ENCODE assay signal across 9 cellular contexts in the genomic region with DNA sequence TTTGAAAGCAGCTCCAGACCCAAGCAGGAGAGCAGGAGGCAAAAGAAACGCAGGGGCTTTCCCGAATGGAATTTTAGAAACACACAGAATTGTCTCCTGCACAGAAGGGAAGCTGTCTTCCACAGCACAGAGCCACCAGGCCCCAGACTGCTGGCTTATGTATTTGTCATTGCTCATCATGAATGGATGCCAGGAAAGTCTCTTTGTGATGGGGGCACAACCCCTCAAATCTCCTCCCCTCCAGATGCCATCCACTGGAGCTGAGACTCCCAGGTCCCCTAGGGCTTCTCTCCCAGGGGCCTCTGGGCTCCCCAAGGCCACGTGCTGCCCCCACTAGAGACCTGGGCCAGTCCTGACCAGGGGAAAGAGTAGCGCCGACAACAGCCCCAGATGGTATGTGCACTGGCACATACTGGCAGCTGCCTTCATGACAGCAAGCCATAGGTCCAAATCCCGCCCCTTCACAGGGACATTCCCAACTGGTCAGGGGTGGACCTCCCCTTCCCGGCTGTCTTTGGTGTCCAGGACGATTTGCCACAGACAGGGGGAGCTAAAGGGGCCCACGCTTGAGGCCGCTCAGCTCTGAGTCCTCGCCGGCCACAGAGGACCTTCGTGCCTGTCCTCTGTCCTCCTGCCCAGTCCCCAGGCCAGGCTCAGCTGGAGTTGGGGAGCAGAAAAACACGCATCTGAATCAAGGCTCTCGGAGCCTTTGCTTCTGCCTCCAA.
DNase-seq lines count a peak whose midpoint lies in the region; ATAC-seq and TF ChIP-seq lines count a peak whose summit lies in the region.
"Had no signal": no experiment of that assay in that cellular context is flagged by ENCODE, and none has a peak within 500 bp of the region (broad histone marks: within the 10 kb centered on the region; RNA-seq: fewer than 3 reads in every experiment).

No MANE protein-coding gene starts in this region.

- H3K9me3 ChIP-seq in body of pancreas (no peaks in the 10 kb centered on the region), thoracic aorta (no peaks in the 10 kb centered on the region), prostate gland (no peaks in the 10 kb centered on the region)

- TF ChIP-seq POLR2A in body of pancreas (IDR thresholded peaks at IDR 0.05) (no peak), prostate gland (IDR thresholded peaks at IDR 0.05) (no peak)

- 30 to 32% methylated on average over 10 to 15 of the region's 15 CpGs for WGBS in body of pancreas, 2 donors
- 35% methylated on average over 15 of the region's 15 CpGs for WGBS in prostate gland

- intact Hi-C loops in body of pancreas (cut with DNase I) (no loop called here), prostate gland (cut with DNase I) (loop anchor here (2.0 to 10.0 kb wide), 3 partner anchors 197 to 537 kb away; no protein-coding TSS in a partner anchor)

- H3K36me3 ChIP-seq in body of pancreas (replicated peaks in 1 of 2; ENCODE audit: insufficient read depth in 1 of 2, low read depth in 2 of 2) (no peaks in the 10 kb centered on the region), kidney epithelial cell (ENCODE audit: control insufficient read depth, insufficient read depth, low read length) (no peaks in the 10 kb centered on the region), thoracic aorta (no peaks in the 10 kb centered on the region), prostate gland (no peaks in the 10 kb centered on the region)

- ATAC-seq in body of pancreas: no peak
- no peak for ATAC-seq in thoracic aorta (ENCODE audit: insufficient number of reproducible peaks, low FRiP score, low read depth)

- no peak for DNase-seq in HFF-Myc (ENCODE audit: extremely low read depth, low read depth)
- peak in 3 of 4 donors; percentile 22 to 31 (median 28) for DNase-seq in body of pancreas
- no peak for DNase-seq in kidney epithelial cell (ENCODE audit: low read depth)
- no peak for DNase-seq in thoracic aorta (ENCODE audit: low spot score)
- no peak for DNase-seq in NCI-H1092 (lab: John Stamatoyannopoulos, UW)
- no peak for DNase-seq in central memory CD4-positive, alpha-beta T cell
- DNase-seq in prostate gland (ENCODE audit: low spot score): no peak
- DNase-seq: activated CD4-positive, CD25-positive, alpha-beta regulatory T cell; NCI-H2029 treated with DMSO at 0.1 percent for 48 hours had no signal

- no peak overlapping the region for H3K4me3 ChIP-seq in HFF-Myc (replicated peaks; ENCODE audit: low read depth, low read length)
- H3K4me3 ChIP-seq in body of pancreas: no peak overlapping the region
- no peak overlapping the region for H3K4me3 ChIP-seq in kidney epithelial cell (ENCODE audit: low read depth, low read length)
- H3K4me3 ChIP-seq in thoracic aorta: no peak overlapping the region
- no peak overlapping the region for H3K4me3 ChIP-seq in prostate gland

- H3K4me1 ChIP-seq in body of pancreas (peaks cover 32% of the 10 kb centered on the region), thoracic aorta (ENCODE audit: control insufficient read depth in 1 of 2, low read depth in 2 of 2) (peaks cover 21 to 34% of the 10 kb centered on the region in 2 donors), prostate gland (replicated peaks) (no peaks in the 10 kb centered on the region)

- TF ChIP-seq CTCF in HFF-Myc (IDR thresholded peaks at IDR 0.05; ENCODE audit: low read depth, low read length, missing control alignments) (peak; percentile 15), body of pancreas (IDR thresholded peaks at IDR 0.05) (peak in 2 of 7 experiments; percentile 8 to 9), kidney epithelial cell (IDR thresholded peaks at IDR 0.05; ENCODE audit: insufficient read depth, low read length, poor library complexity, severe bottlenecking) (peak; percentile 32), thoracic aorta (IDR thresholded peaks at IDR 0.05) (no peak), prostate gland (IDR thresholded peaks at IDR 0.05) (no peak)

- no peak overlapping the region for H3K27ac ChIP-seq in body of pancreas
- H3K27ac ChIP-seq in thoracic aorta: peak overlapping the region; percentile 41 to 55
- no peak overlapping the region for H3K27ac ChIP-seq in prostate gland

- no peaks in the 10 kb centered on the region for H3K27me3 ChIP-seq in body of pancreas
- H3K27me3 ChIP-seq in kidney epithelial cell (ENCODE audit: control insufficient read depth, insufficient read depth, low read length): no peaks in the 10 kb centered on the region
- no peaks in the 10 kb centered on the region for H3K27me3 ChIP-seq in thoracic aorta (replicated peaks; ENCODE audit: insufficient read depth)
- H3K27me3 ChIP-seq in prostate gland (replicated peaks; ENCODE audit: insufficient read depth): no peaks in the 10 kb centered on the region

Comparison
In these comparisons a context has a peak if more than half of its experiments do, and no peak if none do; other contexts are left out.
1. DNase-seq: peak in body of pancreas (3 of 4); none in HFF-Myc (single experiment), kidney epithelial cell (single experiment), thoracic aorta (single experiment), NCI-H1092 (single experiment), central memory CD4-positive, alpha-beta T cell (single experiment) and prostate gland (single experiment).
2. CTCF ChIP-seq: peak in HFF-Myc (single experiment) and kidney epithelial cell (single experiment); none in thoracic aorta (single experiment) and prostate gland (0 of 4).
3. H3K27ac ChIP-seq: peak in thoracic aorta (2 of 2); none in body of pancreas (0 of 4) and prostate gland (0 of 2).